ENCODE assay signal across 25 cellular contexts in genomic region chr17:77240976-77241375, GRCh38.
"Had no signal": no experiment of that assay in that cellular context is flagged by ENCODE, and none has a peak within 500 bp of the region (broad histone marks: within the 10 kb centered on the region; RNA-seq: fewer than 3 reads in every experiment).

No MANE protein-coding gene starts in this region.

- H3K4me3 ChIP-seq: coronary artery, dorsolateral prefrontal cortex, gastrocnemius medialis had no signal

- H3K36me3 ChIP-seq: brain microvascular endothelial cell, gastrocnemius medialis had no signal

- H3K9me3 ChIP-seq: gastrocnemius medialis had no signal

- H3K27ac ChIP-seq: brain microvascular endothelial cell, coronary artery, dorsolateral prefrontal cortex, foreskin keratinocyte, gastrocnemius medialis had no signal

- H3K4me1 ChIP-seq: foreskin keratinocyte had no signal

- H3K27me3 ChIP-seq: brain microvascular endothelial cell, dorsolateral prefrontal cortex, foreskin keratinocyte, gastrocnemius medialis had no signal

- ATAC-seq: activated T-cell treated with anti-CD3 and anti-CD28 coated beads, Interleukin-2, amount 50 U/mL, for 72 hours; esophagus mucosa; foreskin keratinocyte; gastrocnemius medialis; WTC11 had no signal

- DNase-seq: activated CD4-positive, alpha-beta memory T cell treated with anti-CD3 and anti-CD28 coated beads, Interleukin-2, amount 10 ng/mL, durations not matched to agents 7 days and 5 days; activated CD4-positive, alpha-beta T cell treated with anti-CD3 and anti-CD28 coated beads for 1 hour; activated CD4-positive, alpha-beta T cell treated with anti-CD3 and anti-CD28 coated beads for 4 hours; activated CD4-positive, alpha-beta T cell treated with anti-CD3 and anti-CD28 coated beads, Interleukin-2, amount 10 ng/mL, durations not matched to agents 7 days and 5 days; activated CD4-positive, alpha-beta T cell treated with anti-CD3 and anti-CD28 coated beads, Interleukin-2, amount 50 U/mL, for 4 hours; activated CD8-positive, alpha-beta memory T cell treated with anti-CD3 and anti-CD28 coated beads, Interleukin-2, amount 50 U/mL, for 48 hours; activated effector memory CD4-positive, alpha-beta T cell treated with Interleukin-2 at 50 U/mL for 16 hours; activated gamma-delta T cell treated with Interleukin-2 at 50 U/mL for 16 hours; activated naive CD4-positive, alpha-beta T cell treated with anti-CD3 and anti-CD28 coated beads, Interleukin-2, amount 50 U/mL, for 16 hours; activated naive CD4-positive, alpha-beta T cell treated with Interleukin-2 at 50 U/mL for 16 hours; activated T-cell treated with anti-CD3 and anti-CD28 coated beads for 4 hours; activated T-cell treated with anti-CD3 and anti-CD28 coated beads, Interleukin-2, amount 50 U/mL, for 24 hours; activated T-cell treated with anti-CD3 and anti-CD28 coated beads, Interleukin-2, amount 50 U/mL, for 72 hours; amniotic stem cell; anterior cingulate cortex; brain microvascular endothelial cell; dorsolateral prefrontal cortex; effector memory CD4-positive, alpha-beta T cell; endodermal cell; foreskin keratinocyte; gastrocnemius medialis; T-helper 2 cell had no signal
